1 cellular context compared by ENCODE assay signal in genomic region chr4:2241410-2242353, GRCh38.
TF ChIP-seq lines count a peak whose summit lies in the region.

TSS of gene HAUS3 (minus strand) at chr4:2242121. CDS start at chr4:2240946, 1,175 bp downstream.
TSS of gene POLN (minus strand) at chr4:2242121. CDS start at chr4:2229231, 12,890 bp downstream.

TF ChIP-seq in SK-N-SH, 30 proteins besides CTCF, POLR2A, EP300 and RAD21 (continued from another document):
- TF ChIP-seq TAF1 (IDR thresholded peaks at IDR 0.05; ENCODE audit: borderline replicate concordance, low read depth, low read length) (peak; percentile 61; the same call in 1 of the 2 replicates), POLR2AphosphoS5 (IDR thresholded peaks at IDR 0.05; ENCODE audit: low read depth, low read length) (peak; percentile 78), CHD2 (IDR thresholded peaks at IDR 0.05; ENCODE audit: low read length, partially characterized antibody) (peak; percentile 53)
- TF ChIP-seq, protein P1, sequence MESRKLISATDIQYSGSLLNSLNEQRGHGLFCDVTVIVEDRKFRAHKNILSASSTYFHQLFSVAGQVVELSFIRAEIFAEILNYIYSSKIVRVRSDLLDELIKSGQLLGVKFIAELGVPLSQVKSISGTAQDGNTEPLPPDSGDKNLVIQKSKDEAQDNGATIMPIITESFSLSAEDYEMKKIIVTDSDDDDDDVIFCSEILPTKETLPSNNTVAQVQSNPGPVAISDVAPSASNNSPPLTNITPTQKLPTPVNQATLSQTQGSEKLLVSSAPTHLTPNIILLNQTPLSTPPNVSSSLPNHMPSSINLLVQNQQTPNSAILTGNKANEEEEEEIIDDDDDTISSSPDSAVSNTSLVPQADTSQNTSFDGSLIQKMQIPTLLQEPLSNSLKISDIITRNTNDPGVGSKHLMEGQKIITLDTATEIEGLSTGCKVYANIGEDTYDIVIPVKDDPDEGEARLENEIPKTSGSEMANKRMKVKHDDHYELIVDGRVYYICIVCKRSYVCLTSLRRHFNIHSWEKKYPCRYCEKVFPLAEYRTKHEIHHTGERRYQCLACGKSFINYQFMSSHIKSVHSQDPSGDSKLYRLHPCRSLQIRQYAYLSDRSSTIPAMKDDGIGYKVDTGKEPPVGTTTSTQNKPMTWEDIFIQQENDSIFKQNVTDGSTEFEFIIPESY (IDR thresholded peaks at IDR 0.05; ENCODE audit: borderline replicate concordance, low read depth), result peak; percentile 20; the same call in 1 of the 2 replicates
